17 cellular contexts compared by ENCODE assay signal in the genomic region with DNA sequence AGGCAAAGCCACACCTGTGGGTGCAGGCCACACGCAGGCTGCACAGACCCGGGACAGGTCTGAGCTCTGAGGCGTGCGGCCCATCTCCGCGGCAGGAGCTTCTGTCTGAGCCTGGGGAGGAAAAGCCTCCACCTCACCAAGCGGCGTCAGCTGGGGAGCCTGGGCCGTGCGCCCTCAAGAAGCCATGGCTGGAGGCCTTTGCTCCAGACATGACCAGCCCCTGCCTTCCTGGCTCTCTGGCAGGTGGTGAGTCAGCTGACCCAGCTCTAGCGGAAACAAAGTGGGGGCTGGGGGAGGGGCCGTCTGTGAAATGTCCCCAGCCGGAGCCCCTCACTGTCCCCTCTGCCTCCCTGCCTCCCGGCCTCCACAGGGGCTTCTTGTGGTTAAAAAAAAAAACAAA. TPM values are rescaled to one million over a fixed set of nuclear protein-coding genes. Genes with fewer than 3 reads are reported as not detected.
"Had no signal": no experiment of that assay in that cellular context is flagged by ENCODE, and none has a peak within 500 bp of the region (broad histone marks: within the 10 kb centered on the region; RNA-seq: fewer than 3 reads in every experiment).

No MANE protein-coding gene starts in this region.

- H3K27ac Mint-ChIP-seq: activated naive CD4-positive, alpha-beta T cell treated with anti-CD3 and anti-CD28 coated beads, Interleukin-2, amount 50 U/mL, for 24 hours; activated T-helper 2 cell treated with anti-CD3 and anti-CD28 coated beads, Interferon-gamma antibody, Interleukin-2, Interleukin-4, amounts not matched to agents 10 μg/mL and 5 μg/mL and 100 μg/mL, durations not matched to agents 14 hours and 24 hours and 36 hours; stimulated activated naive B cell treated with anti-CD40 and anti-IgM and Interleukin-4, amounts not matched to agents 10 μg/mL and 1 μg/mL and 100 μg/mL, for 72 hours had no signal

- H3K9me3 ChIP-seq: esophagus muscularis mucosa, left ventricle myocardium inferior, ovary, upper lobe of left lung had no signal

- H3K27ac ChIP-seq: brain microvascular endothelial cell, esophagus muscularis mucosa, left ventricle myocardium inferior, ovary, upper lobe of left lung had no signal

- H3K36me3 ChIP-seq: brain microvascular endothelial cell, left ventricle myocardium inferior, ovary, upper lobe of left lung had no signal

- H3K9me3 Mint-ChIP-seq: activated naive CD4-positive, alpha-beta T cell treated with anti-CD3 and anti-CD28 coated beads, Interleukin-2, amount 50 U/mL, for 24 hours; activated T-helper 2 cell treated with anti-CD3 and anti-CD28 coated beads, Interferon-gamma antibody, Interleukin-2, Interleukin-4, amounts not matched to agents 10 μg/mL and 5 μg/mL and 100 μg/mL, durations not matched to agents 14 hours and 24 hours and 36 hours had no signal

- H3K4me3 ChIP-seq: dorsolateral prefrontal cortex, esophagus muscularis mucosa, left ventricle myocardium inferior, ovary, upper lobe of left lung had no signal

- ATAC-seq: stimulated activated naive B cell treated with anti-CD40 and anti-IgM and Interleukin-4, amounts not matched to agents 10 μg/mL and 1 μg/mL and 100 μg/mL, for 72 hours had no signal

- H3K27me3 Mint-ChIP-seq: activated naive CD4-positive, alpha-beta T cell treated with anti-CD3 and anti-CD28 coated beads, Interleukin-2, amount 50 U/mL, for 24 hours; stimulated activated naive B cell treated with anti-CD40 and anti-IgM and Interleukin-4, amounts not matched to agents 10 μg/mL and 1 μg/mL and 100 μg/mL, for 72 hours had no signal

- DNase-seq: activated CD4-positive, alpha-beta T cell treated with anti-CD3 and anti-CD28 coated beads, Interleukin-2, amount 50 U/mL, for 1 hour; activated T-cell treated with anti-CD3 and anti-CD28 coated beads for 4 hours; amniotic stem cell; brain microvascular endothelial cell; dorsolateral prefrontal cortex; left ventricle myocardium inferior; mesendoderm; ovary; small intestine; stimulated activated naive B cell treated with anti-CD40 and anti-IgM and Interleukin-4, amounts not matched to agents 10 μg/mL and 1 μg/mL and 100 μg/mL, for 72 hours had no signal

- H3K4me3 Mint-ChIP-seq: activated naive CD4-positive, alpha-beta T cell treated with anti-CD3 and anti-CD28 coated beads, Interleukin-2, amount 50 U/mL, for 24 hours; stimulated activated naive B cell treated with anti-CD40 and anti-IgM and Interleukin-4, amounts not matched to agents 10 μg/mL and 1 μg/mL and 100 μg/mL, for 72 hours had no signal

- H3K27me3 ChIP-seq: brain microvascular endothelial cell, dorsolateral prefrontal cortex, esophagus muscularis mucosa, ovary, upper lobe of left lung had no signal

RNA-seq across cellular contexts. Expression of a gene that starts 12.5 kb away (rescaled TPM):
- total RNA-seq: activated CD8-positive, alpha-beta memory T cell treated with anti-CD3 and anti-CD28 coated beads for 36 hours had no signal
- polyA plus RNA-seq: neural cell had no signal

RNA-seq across cellular contexts. Expression of a gene that starts 56.0 kb away (rescaled TPM):
- total RNA-seq: fibroblast of villous mesenchyme had no signal
- polyA plus RNA-seq: neural cell had no signal
